9 cellular contexts compared by ENCODE assay signal in genomic region chr6:10478187-10479040, GRCh38. TPM values are rescaled to one million over a fixed set of nuclear protein-coding genes. Genes with fewer than 3 reads are reported as not detected.
DNase-seq lines count a peak whose midpoint lies in the region; ATAC-seq, FAIRE-seq and TF ChIP-seq lines count a peak whose summit lies in the region.
"Had no signal": no experiment of that assay in that cellular context is flagged by ENCODE, and none has a peak within 500 bp of the region (broad histone marks: within the 10 kb centered on the region; RNA-seq: fewer than 3 reads in every experiment).

No MANE protein-coding gene starts in this region.

- H3K79me2 ChIP-seq in smooth muscle cell (ENCODE audit: low read depth) = no peaks in the 10 kb centered on the region

- no peak overlapping the region for H3K27ac ChIP-seq in smooth muscle cell (ENCODE audit: low read depth)

- peaks cover 3% of the 10 kb centered on the region for H3K4me1 Mint-ChIP-seq in activated T-helper 2 cell treated with anti-CD3 and anti-CD28 coated beads, Interferon-gamma antibody, Interleukin-2, Interleukin-4, amounts not matched to agents 10 μg/mL and 5 μg/mL and 100 μg/mL, durations not matched to agents 14 hours and 24 hours and 36 hours (ENCODE audit: low read depth)
- H3K4me1 Mint-ChIP-seq: IgD-negative memory B cell had no signal

- peak; percentile 53 for TF ChIP-seq CTCF in fibroblast of villous mesenchyme (IDR thresholded peaks at IDR 0.05; ENCODE audit: insufficient read depth, low read depth, low read length)
- TF ChIP-seq CTCF in smooth muscle cell (IDR thresholded peaks at IDR 0.05; ENCODE audit: borderline replicate concordance, insufficient read depth, poor library complexity, severe bottlenecking) = peak; percentile 67

- H3K36me3 ChIP-seq in smooth muscle cell (ENCODE audit: low read depth) = no peaks in the 10 kb centered on the region

- H3K4me2 ChIP-seq in smooth muscle cell = no peak overlapping the region

- H3K9ac ChIP-seq in smooth muscle cell (ENCODE audit: low read depth) = no peak overlapping the region

- H3K27ac Mint-ChIP-seq in activated T-helper 2 cell treated with anti-CD3 and anti-CD28 coated beads, Interferon-gamma antibody, Interleukin-2, Interleukin-4, amounts not matched to agents 10 μg/mL and 5 μg/mL and 100 μg/mL, durations not matched to agents 14 hours and 24 hours and 36 hours = no peak overlapping the region
- H3K27ac Mint-ChIP-seq: IgD-negative memory B cell had no signal

- intact Hi-C loops in activated T-helper 2 cell treated with anti-CD3 and anti-CD28 coated beads, Interferon-gamma antibody, Interleukin-2, Interleukin-4, amounts not matched to agents 10 μg/mL and 5 μg/mL and 100 μg/mL, durations not matched to agents 14 hours and 24 hours and 36 hours (cut with micrococcal nuclease) = loop anchor here (1.0 kb wide), 2 partner anchors 323 to 591 kb away; no protein-coding TSS in a partner anchor

- peak; percentile 73 for FAIRE-seq in GM12891 (lab: Jason Lieb, UNC)

- no peaks in the 10 kb centered on the region for H3K36me3 Mint-ChIP-seq in activated T-helper 2 cell treated with anti-CD3 and anti-CD28 coated beads, Interferon-gamma antibody, Interleukin-2, Interleukin-4, amounts not matched to agents 10 μg/mL and 5 μg/mL and 100 μg/mL, durations not matched to agents 14 hours and 24 hours and 36 hours (ENCODE audit: low read depth)
- H3K36me3 Mint-ChIP-seq: IgD-negative memory B cell had no signal

- H3K27me3 Mint-ChIP-seq in activated T-helper 2 cell treated with anti-CD3 and anti-CD28 coated beads, Interferon-gamma antibody, Interleukin-2, Interleukin-4, amounts not matched to agents 10 μg/mL and 5 μg/mL and 100 μg/mL, durations not matched to agents 14 hours and 24 hours and 36 hours (ENCODE audit: low read depth) = peaks cover 7% of the 10 kb centered on the region

- no peaks in the 10 kb centered on the region for H3F3A ChIP-seq in smooth muscle cell (ENCODE audit: low read depth)

- no peaks in the 10 kb centered on the region for H4K20me1 ChIP-seq in smooth muscle cell (ENCODE audit: low read depth)

- no peak overlapping the region for H3K4me3 ChIP-seq in Jurkat, Clone E6-1 (ENCODE audit: low read length)
- H3K4me3 ChIP-seq in fibroblast of villous mesenchyme (ENCODE audit: low read depth, low read length) (no peak overlapping the region), smooth muscle cell (no peak overlapping the region)

- no peak overlapping the region for H2AFZ ChIP-seq in smooth muscle cell (ENCODE audit: low read depth)

- no peaks in the 10 kb centered on the region for H3K4me1 ChIP-seq in smooth muscle cell (ENCODE audit: low read depth)

- H3K9me3 ChIP-seq in smooth muscle cell (replicated peaks; ENCODE audit: low read depth) = no peaks in the 10 kb centered on the region

- H3K9me3 Mint-ChIP-seq in activated T-helper 2 cell treated with anti-CD3 and anti-CD28 coated beads, Interferon-gamma antibody, Interleukin-2, Interleukin-4, amounts not matched to agents 10 μg/mL and 5 μg/mL and 100 μg/mL, durations not matched to agents 14 hours and 24 hours and 36 hours = no peaks in the 10 kb centered on the region

- no peaks in the 10 kb centered on the region for H3K27me3 ChIP-seq in smooth muscle cell (ENCODE audit: low read depth)

- peak; percentile 68 for ATAC-seq in SK-N-SH treated with all-trans-retinoic acid at 6 μM for 48 hours

- no peak overlapping the region for H3K4me3 Mint-ChIP-seq in activated T-helper 2 cell treated with anti-CD3 and anti-CD28 coated beads, Interferon-gamma antibody, Interleukin-2, Interleukin-4, amounts not matched to agents 10 μg/mL and 5 μg/mL and 100 μg/mL, durations not matched to agents 14 hours and 24 hours and 36 hours (ENCODE audit: low read depth)
- H3K4me3 Mint-ChIP-seq: IgD-negative memory B cell had no signal

- DNase-seq in AG20443 (ENCODE audit: low spot score) = peak; percentile 55
- no peak for DNase-seq in GM12891 (ENCODE audit: insufficient read length, low spot score)
- DNase-seq in Jurkat, Clone E6-1 (ENCODE audit: low read depth, low spot score) = peak; percentile 46
- DNase-seq in fibroblast of villous mesenchyme (ENCODE audit: low read depth) = peak; percentile 24
- DNase-seq in smooth muscle cell (lab: John Stamatoyannopoulos, UW; ENCODE audit: unreplicated experiment) = no peak
- DNase-seq in activated T-helper 2 cell treated with anti-CD3 and anti-CD28 coated beads, Interferon-gamma antibody, Interleukin-2, Interleukin-4, amounts not matched to agents 10 μg/mL and 5 μg/mL and 100 μg/mL, durations not matched to agents 14 hours and 24 hours and 36 hours (ENCODE audit: low spot score) = no peak
- no peak for DNase-seq in stimulated activated CD4-positive, alpha-beta T cell treated with anti-CD3 and anti-CD28 coated beads, Interleukin-4, amount 100 ng/mL, for 24 hours

- TF ChIP-seq POLR2A in GM12891 (IDR thresholded peaks at IDR 0.05; ENCODE audit: low read depth, low read length) = no peak

- 62% methylated on average over 10 of the region's 10 CpGs for WGBS in smooth muscle cell (ENCODE audit: low lambda C conversion rate)

TF ChIP-seq in GM12891, 5 proteins besides CTCF, POLR2A, EP300 and RAD21:
- TF ChIP-seq SPI1 (IDR thresholded peaks at IDR 0.05; ENCODE audit: low read depth, low read length) (no peak), PAX5 (IDR thresholded peaks at IDR 0.05; ENCODE audit: insufficient read depth, low read length, severe bottlenecking) (no peak)

TF ChIP-seq in SK-N-SH treated with all-trans-retinoic acid at 6 μM for 48 hours, 23 proteins besides CTCF, POLR2A, EP300 and RAD21 (continues in another document):
- no peak for TF ChIP-seq TOX (CRISPR knock-in tag; IDR thresholded peaks at IDR 0.05; ENCODE audit: borderline replicate concordance)
- TF ChIP-seq SNAI2 (CRISPR knock-in tag; IDR thresholded peaks at IDR 0.05) = no peak
- no peak for TF ChIP-seq GLIS3 (CRISPR knock-in tag; IDR thresholded peaks at IDR 0.05)
- TF ChIP-seq CSDC2 (CRISPR knock-in tag; IDR thresholded peaks at IDR 0.05) = no peak
- TF ChIP-seq ISL1 (CRISPR knock-in tag; IDR thresholded peaks at IDR 0.05) = no peak
- TF ChIP-seq TSHZ2 (CRISPR knock-in tag; IDR thresholded peaks at IDR 0.05) = no peak
- no peak for TF ChIP-seq CSRNP3 (CRISPR knock-in tag; IDR thresholded peaks at IDR 0.05)
- no peak for TF ChIP-seq ZNF8 (CRISPR knock-in tag; IDR thresholded peaks at IDR 0.05)
- no peak for TF ChIP-seq ZFP3 (CRISPR knock-in tag; IDR thresholded peaks at IDR 0.05)
- TF ChIP-seq ESRRG (CRISPR knock-in tag; IDR thresholded peaks at IDR 0.05) = no peak

RNA-seq across cellular contexts. Expression of gene GCNT2, which starts 42.7 kb away (rescaled TPM):
- 6.2 TPM for polyA plus RNA-seq in GM12891 (2012; ENCODE audit: low read depth, missing spikeins)
- not detected for polyA plus RNA-seq in Jurkat, Clone E6-1 (2012; ENCODE audit: insufficient read depth, insufficient read length)
- total RNA-seq in fibroblast of villous mesenchyme (under 0.01 TPM in 2 replicates), smooth muscle cell (2.4 and 3.6 TPM in 2 replicates)
- 0.13 and 3.0 TPM in 2 replicates for polyA plus RNA-seq in smooth muscle cell
- 2.0 and 2.8 TPM in 2 replicates for total RNA-seq in activated T-helper 2 cell treated with anti-CD3 and anti-CD28 coated beads, Interferon-gamma antibody, Interleukin-2, Interleukin-4, amounts not matched to agents 10 μg/mL and 5 μg/mL and 100 μg/mL, durations not matched to agents 14 hours and 24 hours and 36 hours

Comparison
In these comparisons a context has a peak if more than half of its experiments do, and no peak if none do; other contexts are left out.
1. DNase-seq: peak in AG20443 (single experiment), Jurkat, Clone E6-1 (single experiment) and fibroblast of villous mesenchyme (single experiment); none in GM12891 (single experiment), smooth muscle cell (single experiment), activated T-helper 2 cell treated with anti-CD3 and anti-CD28 coated beads, Interferon-gamma antibody, Interleukin-2, Interleukin-4, amounts not matched to agents 10 μg/mL and 5 μg/mL and 100 μg/mL, durations not matched to agents 14 hours and 24 hours and 36 hours (single experiment) and stimulated activated CD4-positive, alpha-beta T cell treated with anti-CD3 and anti-CD28 coated beads, Interleukin-4, amount 100 ng/mL, for 24 hours (single experiment).